In the genomic region with DNA sequence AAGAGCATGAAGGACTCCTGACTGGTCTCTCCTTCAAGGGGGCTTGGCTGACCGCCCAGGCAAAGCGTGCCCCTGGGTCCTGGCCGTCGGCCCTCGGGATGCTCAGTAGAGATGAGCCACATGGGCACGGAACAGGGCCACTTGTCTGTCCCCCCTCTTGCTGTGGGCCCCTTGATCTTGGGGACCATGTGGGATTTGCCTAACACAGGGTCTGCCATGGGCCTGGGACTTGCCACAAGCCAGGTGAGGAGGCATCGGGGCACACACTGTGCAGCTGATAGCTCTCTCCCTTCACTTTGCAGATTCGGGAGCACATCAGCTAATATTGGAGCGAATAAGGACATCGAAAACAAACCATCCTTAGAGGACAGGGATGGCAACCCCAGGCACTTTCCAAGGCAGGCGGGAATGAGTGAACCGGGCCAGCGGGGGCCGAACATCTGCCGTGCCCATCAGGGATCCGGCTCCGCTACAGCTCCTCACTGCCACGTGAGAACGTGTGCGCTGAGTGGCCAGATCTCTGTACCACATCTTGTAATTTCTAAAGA, we compare ENCODE assay signal across 1 cellular context.
TF ChIP-seq lines count a peak whose summit lies in the region.

No MANE protein-coding gene starts in this region.

TF ChIP-seq in SK-N-SH, 30 proteins besides CTCF, POLR2A, EP300 and RAD21 (continued from another document):
- no peak for TF ChIP-seq FOXM1 (IDR thresholded peaks at IDR 0.05; ENCODE audit: low read depth)
- no peak for TF ChIP-seq FOXJ3 (CRISPR knock-in tag; IDR thresholded peaks at IDR 0.05)
- TF ChIP-seq USF2 (IDR thresholded peaks at IDR 0.05; ENCODE audit: borderline replicate concordance, low read depth, low read length) = no peak
- TF ChIP-seq CHD2 (IDR thresholded peaks at IDR 0.05; ENCODE audit: low read length, partially characterized antibody) = no peak
- no peak for TF ChIP-seq SMC3 (IDR thresholded peaks at IDR 0.05; ENCODE audit: low read depth, low read length)
- TF ChIP-seq, protein P1, sequence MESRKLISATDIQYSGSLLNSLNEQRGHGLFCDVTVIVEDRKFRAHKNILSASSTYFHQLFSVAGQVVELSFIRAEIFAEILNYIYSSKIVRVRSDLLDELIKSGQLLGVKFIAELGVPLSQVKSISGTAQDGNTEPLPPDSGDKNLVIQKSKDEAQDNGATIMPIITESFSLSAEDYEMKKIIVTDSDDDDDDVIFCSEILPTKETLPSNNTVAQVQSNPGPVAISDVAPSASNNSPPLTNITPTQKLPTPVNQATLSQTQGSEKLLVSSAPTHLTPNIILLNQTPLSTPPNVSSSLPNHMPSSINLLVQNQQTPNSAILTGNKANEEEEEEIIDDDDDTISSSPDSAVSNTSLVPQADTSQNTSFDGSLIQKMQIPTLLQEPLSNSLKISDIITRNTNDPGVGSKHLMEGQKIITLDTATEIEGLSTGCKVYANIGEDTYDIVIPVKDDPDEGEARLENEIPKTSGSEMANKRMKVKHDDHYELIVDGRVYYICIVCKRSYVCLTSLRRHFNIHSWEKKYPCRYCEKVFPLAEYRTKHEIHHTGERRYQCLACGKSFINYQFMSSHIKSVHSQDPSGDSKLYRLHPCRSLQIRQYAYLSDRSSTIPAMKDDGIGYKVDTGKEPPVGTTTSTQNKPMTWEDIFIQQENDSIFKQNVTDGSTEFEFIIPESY (IDR thresholded peaks at IDR 0.05; ENCODE audit: borderline replicate concordance, low read depth) = no peak
- no peak for TF ChIP-seq SIN3A (IDR thresholded peaks at IDR 0.05; ENCODE audit: borderline replicate concordance, low read depth, low read length)
- TF ChIP-seq NRF1 (IDR thresholded peaks at IDR 0.05; ENCODE audit: low read depth, low read length) = no peak
- no peak for TF ChIP-seq GATA2 (CRISPR knock-in tag; IDR thresholded peaks at IDR 0.05)
- TF ChIP-seq EZH2phosphoT487 (IDR thresholded peaks at IDR 0.05; ENCODE audit: borderline replicate concordance, low read depth) = no peak
